In the genomic region with DNA sequence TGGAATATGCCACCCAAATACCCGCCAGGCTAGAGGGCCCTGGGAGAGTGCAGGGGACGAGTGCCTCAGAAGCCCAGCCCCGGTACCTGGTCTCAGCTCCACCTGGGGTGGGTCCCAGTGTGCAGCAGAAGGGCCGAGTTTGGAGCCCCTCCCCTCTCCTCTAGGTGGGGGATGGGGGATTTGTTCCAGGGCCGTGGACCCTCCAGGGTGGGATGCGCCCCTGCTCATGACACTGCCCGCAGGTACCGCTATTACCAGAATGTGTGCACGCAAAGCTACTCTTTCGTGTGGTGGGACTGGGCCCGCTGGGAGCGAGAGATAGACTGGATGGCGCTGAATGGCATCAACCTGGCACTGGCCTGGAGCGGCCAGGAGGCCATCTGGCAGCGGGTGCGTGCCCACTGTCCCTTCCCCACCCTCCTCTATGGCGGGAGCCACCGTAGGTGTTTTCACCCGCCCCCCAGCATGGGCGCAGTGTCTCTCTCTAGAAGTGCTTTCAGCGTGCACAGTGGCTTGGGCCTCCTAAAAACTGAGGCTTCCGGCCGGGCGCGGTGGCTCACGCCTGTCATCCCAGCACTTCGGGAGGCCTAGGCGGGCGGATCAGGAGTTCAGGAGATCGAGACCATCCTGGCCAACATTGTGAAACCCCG, we compare ENCODE assay signal across 8 cellular contexts. TPM values are rescaled to one million over a fixed set of nuclear protein-coding genes. Genes with fewer than 3 reads are reported as not detected.
DNase-seq lines count a peak whose midpoint lies in the region; ATAC-seq and TF ChIP-seq lines count a peak whose summit lies in the region.

No MANE protein-coding gene starts in this region.

- peak overlapping the region in 11 of 12 donors; percentile 57 to 81 (median 72) for H3K4me3 ChIP-seq in heart left ventricle
- H3K4me3 ChIP-seq in gastrocnemius medialis, result peak overlapping the region; percentile 59 to 77 (median 61)

- ATAC-seq in GM18505 (IDR thresholded peaks at IDR 0.05; ENCODE audit: unreplicated experiment), result no peak
- peak in 2 of 4 donors; percentile 1 to 2 for ATAC-seq in heart left ventricle
- ATAC-seq in gastrocnemius medialis, result no peak
- ATAC-seq in HG02852 (IDR thresholded peaks at IDR 0.05; ENCODE audit: unreplicated experiment), result no peak
- no peak for ATAC-seq in HG03378 (IDR thresholded peaks at IDR 0.05; ENCODE audit: unreplicated experiment)

- peaks cover 32% of the 10 kb centered on the region for H3K4me1 Mint-ChIP-seq in activated CD4-positive, alpha-beta memory T cell treated with anti-CD3 and anti-CD28 coated beads for 36 hours (ENCODE audit: low read depth)

- no peaks in the 10 kb centered on the region for H3K9me3 Mint-ChIP-seq in activated CD4-positive, alpha-beta memory T cell treated with anti-CD3 and anti-CD28 coated beads for 36 hours

- TF ChIP-seq CTCF in heart left ventricle (IDR thresholded peaks at IDR 0.05) (no peak), gastrocnemius medialis (IDR thresholded peaks at IDR 0.05 in 4 of 5, conservative IDR thresholded peaks at IDR 0.05 in 1 of 5) (no peak)

- peak; percentile 3 for TF ChIP-seq POLR2A in GM18505 (IDR thresholded peaks at IDR 0.05; ENCODE audit: borderline replicate concordance, extremely low read depth, insufficient read depth, insufficient read length)
- no peak for TF ChIP-seq POLR2A in heart left ventricle (IDR thresholded peaks at IDR 0.05)
- TF ChIP-seq POLR2A in gastrocnemius medialis (IDR thresholded peaks at IDR 0.05), result no peak

- no peak for DNase-seq in activated CD4-positive, alpha-beta memory T cell treated with anti-CD3 and anti-CD28 coated beads for 36 hours
- DNase-seq in heart left ventricle (peak in 1 of 5 donors; percentile 26), gastrocnemius medialis (no peak), NCI-H2196 (lab: John Stamatoyannopoulos, UW; ENCODE audit: unreplicated experiment) (no peak), posterior vena cava (ENCODE audit: low spot score) (no peak)

- H3K27ac Mint-ChIP-seq in activated CD4-positive, alpha-beta memory T cell treated with anti-CD3 and anti-CD28 coated beads for 36 hours, result no peak overlapping the region

- peak overlapping the region; percentile 87 for H3K4me3 Mint-ChIP-seq in activated CD4-positive, alpha-beta memory T cell treated with anti-CD3 and anti-CD28 coated beads for 36 hours

- in situ Hi-C loops in gastrocnemius medialis (cut with MboI; ENCODE audit: low sequenced_read_pairs in 4 of 4), result no loop called here

- POLR2A ChIA-PET in activated CD4-positive, alpha-beta memory T cell treated with anti-CD3 and anti-CD28 coated beads for 36 hours (lab: Charles Lee), result interaction anchor here (0.8 to 1.2 kb wide), 2 partner anchors 22 to 41 kb away, joined by 3 to 5 read pairs; a partner anchor contains a TSS

- H3K27me3 ChIP-seq in heart left ventricle (no peaks in the 10 kb centered on the region), gastrocnemius medialis (no peaks in the 10 kb centered on the region)

- H3K4me1 ChIP-seq in heart left ventricle (peaks cover 9 to 29% (median 17%) of the 10 kb centered on the region in 12 donors), gastrocnemius medialis (peaks cover 6 to 20% of the 10 kb centered on the region in 2 donors)

- H3K36me3 ChIP-seq in heart left ventricle (peaks cover 0 to 41% (median 31%) of the 10 kb centered on the region in 9 donors), gastrocnemius medialis (peaks cover 0 to 28% of the 10 kb centered on the region in 2 donors)

- H3K27me3 Mint-ChIP-seq in activated CD4-positive, alpha-beta memory T cell treated with anti-CD3 and anti-CD28 coated beads for 36 hours, result peaks cover 4% of the 10 kb centered on the region

- intact Hi-C loops in activated CD4-positive, alpha-beta memory T cell treated with anti-CD3 and anti-CD28 coated beads for 36 hours (cut with micrococcal nuclease), result loop anchor here (5.0 to 10.0 kb wide), 2 partner anchors 140 to 352 kb away; a partner anchor contains a TSS
- intact Hi-C loops in heart left ventricle (cut with DNase I) (no loop called here), gastrocnemius medialis (cut with DNase I; ENCODE audit: low total_unique reads) (loop anchor here (2.0 kb wide), 1 partner anchor 18 kb away; no protein-coding TSS in a partner anchor), posterior vena cava (cut with DNase I) (no loop called here)

- H3K9me3 ChIP-seq in heart left ventricle (no peaks in the 10 kb centered on the region), gastrocnemius medialis (no peaks in the 10 kb centered on the region)

- H3K36me3 Mint-ChIP-seq in activated CD4-positive, alpha-beta memory T cell treated with anti-CD3 and anti-CD28 coated beads for 36 hours, result peaks cover 8% of the 10 kb centered on the region

- CTCF ChIA-PET in activated CD4-positive, alpha-beta memory T cell treated with anti-CD3 and anti-CD28 coated beads for 36 hours (lab: Charles Lee), result interaction anchor here (0.7 to 1.6 kb wide), 3 partner anchors 13 to 225 kb away, joined by 3 to 7 read pairs (median 3); no protein-coding TSS in a partner anchor

- WGBS in heart left ventricle, 4 donors, result 85 to 91% (median 88%) methylated on average over 24 to 31 of the region's 31 CpGs

- H3K27ac ChIP-seq in heart left ventricle (peak overlapping the region in 11 of 12 donors; percentile 75 to 97 (median 87)), gastrocnemius medialis (peak overlapping the region; percentile 77 to 95 (median 92))

RNA-seq across cellular contexts. Expression of a gene that starts 1.2 kb away (rescaled TPM):
- total RNA-seq in activated CD4-positive, alpha-beta memory T cell treated with anti-CD3 and anti-CD28 coated beads for 36 hours, result 10 to 100 TPM; 12.2 to 13.9 TPM
- total RNA-seq in heart left ventricle (10 to 100 TPM in 8 of 9 donors, 1 to 10 TPM in 1; 8.4 to 22.0 (median 12.5) TPM), gastrocnemius medialis (10 to 100 TPM; 16.4 to 30.1 (median 24.1) TPM), posterior vena cava (10 to 100 TPM; 27.1 to 36.0 TPM)
- 10 to 100 TPM; 10.4 to 19.1 TPM for polyA plus RNA-seq in heart left ventricle

RNA-seq across cellular contexts. Expression of a gene that starts 15.4 kb away (rescaled TPM):
- under 1 TPM; 0.44 to 0.52 TPM for total RNA-seq in activated CD4-positive, alpha-beta memory T cell treated with anti-CD3 and anti-CD28 coated beads for 36 hours
- total RNA-seq in heart left ventricle (1 to 10 TPM in 3 of 9 donors, under 1 TPM in 5, not detected in 1; 0.32 to 1.7 (median 0.97) TPM), gastrocnemius medialis (under 1 TPM in 3 of 4 donors, not detected in 1; 0.33 to 0.66 (median 0.47) TPM), posterior vena cava (1 to 10 TPM in 1 of 2 donors, under 1 TPM in 1; 0.67 to 1.2 TPM)
- 1 to 10 TPM; 1.2 to 1.8 TPM for polyA plus RNA-seq in heart left ventricle

RNA-seq across cellular contexts. Expression of a gene that starts 24.7 kb away (rescaled TPM):
- 100 to 1,000 TPM in 1 of 2 experiments, 10 to 100 TPM in 1; 92.8 to 103 TPM for total RNA-seq in activated CD4-positive, alpha-beta memory T cell treated with anti-CD3 and anti-CD28 coated beads for 36 hours
- total RNA-seq in heart left ventricle (10 to 100 TPM; 24.3 to 50.4 (median 33.2) TPM), gastrocnemius medialis (10 to 100 TPM; 22.4 to 39.9 (median 27.5) TPM), posterior vena cava (10 to 100 TPM; 34.0 TPM)
- polyA plus RNA-seq in heart left ventricle, result 10 to 100 TPM; 37.5 to 59.1 TPM

RNA-seq across cellular contexts. Expression of a gene that starts 29.6 kb away (rescaled TPM):
- 10 to 100 TPM; 38.4 to 39.7 TPM for total RNA-seq in activated CD4-positive, alpha-beta memory T cell treated with anti-CD3 and anti-CD28 coated beads for 36 hours
- total RNA-seq in heart left ventricle, result 10 to 100 TPM; 48.1 to 76.2 (median 57.9) TPM
- 10 to 100 TPM; 53.1 to 71.7 TPM for polyA plus RNA-seq in heart left ventricle
- total RNA-seq in gastrocnemius medialis, result 10 to 100 TPM; 49.7 to 81.9 (median 53.8) TPM
- 10 to 100 TPM; 27.5 to 28.5 TPM for total RNA-seq in posterior vena cava

RNA-seq across cellular contexts. Expression of a gene that starts 40.2 kb away (rescaled TPM):
- 10 to 100 TPM; 26.4 to 29.4 TPM for total RNA-seq in activated CD4-positive, alpha-beta memory T cell treated with anti-CD3 and anti-CD28 coated beads for 36 hours
- total RNA-seq in heart left ventricle, result 1 to 10 TPM in 7 of 9 donors, under 1 TPM in 2; 0.71 to 4.1 (median 2.0) TPM
- polyA plus RNA-seq in heart left ventricle, result 1 to 10 TPM; 2.1 to 2.9 TPM
- total RNA-seq in gastrocnemius medialis, result 1 to 10 TPM in 2 of 4 donors, under 1 TPM in 2; 0.46 to 2.7 (median 1.4) TPM
- total RNA-seq in posterior vena cava, result 1 to 10 TPM; 4.1 to 4.7 TPM

Comparison
In these comparisons a context has a peak if more than half of its experiments do, and no peak if none do; other contexts are left out.
1. intact Hi-C loops: an anchor here in activated CD4-positive, alpha-beta memory T cell treated with anti-CD3 and anti-CD28 coated beads for 36 hours (5.0 to 10.0 kb wide) and gastrocnemius medialis (2.0 kb wide); none called in heart left ventricle and posterior vena cava.